Comparison of ENCODE assay signal across 22 cellular contexts in the genomic region with DNA sequence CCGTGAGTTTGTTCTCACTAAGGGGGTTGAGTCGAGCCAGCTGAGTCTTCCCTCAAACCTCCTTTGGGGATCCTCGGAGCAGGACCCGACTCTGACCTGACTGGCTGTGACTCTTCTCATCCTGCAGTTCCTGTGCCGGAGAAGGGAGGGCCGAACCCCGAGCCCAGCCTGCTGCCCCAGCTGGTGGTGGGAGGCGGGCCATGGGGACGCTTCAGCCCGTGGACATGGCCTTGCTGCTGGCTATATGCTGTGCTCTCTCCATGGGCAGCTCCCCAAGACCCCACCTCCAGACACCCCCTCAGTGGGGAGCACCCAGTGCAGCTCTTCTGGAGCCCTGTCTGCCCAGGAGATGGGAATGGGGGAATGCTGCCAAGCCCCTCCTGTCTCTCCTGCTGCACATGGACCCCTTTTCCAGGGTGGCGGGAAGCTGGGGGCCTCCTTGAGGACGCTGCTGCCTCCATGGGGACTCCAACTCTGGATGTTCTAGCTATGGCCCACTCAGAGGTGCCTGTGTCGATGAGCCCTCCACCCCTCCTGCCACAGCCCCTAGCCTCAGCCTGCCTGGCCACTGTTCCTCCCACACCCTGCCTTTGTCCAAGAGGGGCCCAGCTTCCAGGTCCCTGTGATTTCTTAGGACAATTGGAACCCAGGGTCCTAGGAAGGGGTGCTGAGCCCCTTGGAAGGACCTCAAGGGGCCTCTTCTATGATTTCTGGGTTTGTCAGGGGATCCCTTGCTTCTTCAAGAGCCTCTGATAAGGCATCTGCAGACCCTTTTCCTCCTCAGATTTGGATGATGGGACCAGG. TPM values are rescaled to one million over a fixed set of nuclear protein-coding genes. Genes with fewer than 3 reads are reported as not detected.
DNase-seq lines count a peak whose midpoint lies in the region; ATAC-seq and TF ChIP-seq lines count a peak whose summit lies in the region.
"Had no signal": no experiment of that assay in that cellular context is flagged by ENCODE, and none has a peak within 500 bp of the region (broad histone marks: within the 10 kb centered on the region; RNA-seq: fewer than 3 reads in every experiment).

No MANE protein-coding gene starts in this region.

- H3K14ac ChIP-seq in trophoblast cell (ENCODE audit: low read length), result no peak overlapping the region

- H2BK5ac ChIP-seq in trophoblast cell (ENCODE audit: low read depth, low read length, poor library complexity), result no peak overlapping the region

- no peaks in the 10 kb centered on the region for H3K9me3 Mint-ChIP-seq in T-helper 2 cell treated with Interferon-gamma antibody and Interleukin-4, amounts not matched to agents 5 μg/mL and 100 μg/mL, for 36 hours
- H3K9me3 Mint-ChIP-seq in naive thymus-derived CD4-positive, alpha-beta T cell, result no peaks in the 10 kb centered on the region
- H3K9me3 Mint-ChIP-seq: dendritic cell treated with granulocyte-macrophage colony-stimulating factor and Interleukin-4, amounts not matched to agents 40 ng/mL and 50 ng/mL, for 4 days had no signal

- no peak overlapping the region for H3K23ac ChIP-seq in trophoblast cell (ENCODE audit: low read length)

- no peak overlapping the region for H2AFZ ChIP-seq in trophoblast cell (ENCODE audit: insufficient read depth, low read length, poor library complexity)

- H3K27ac ChIP-seq in naive thymus-derived CD4-positive, alpha-beta T cell (ENCODE audit: low read depth, low read length), result no peak overlapping the region
- H3K27ac ChIP-seq in trophoblast cell (ENCODE audit: low read depth, low read length), result no peak overlapping the region
- H3K27ac ChIP-seq: BLaER1, brain microvascular endothelial cell, gastrocnemius medialis, SK-N-MC, spleen had no signal

- H2BK120ac ChIP-seq in trophoblast cell (ENCODE audit: insufficient read depth, low read length, poor library complexity), result no peak overlapping the region

- peak; percentile 25 for TF ChIP-seq POLR2A in GM18505 (IDR thresholded peaks at IDR 0.05; ENCODE audit: borderline replicate concordance, extremely low read depth, insufficient read depth, insufficient read length)

- H3K27ac Mint-ChIP-seq in T-helper 2 cell treated with Interferon-gamma antibody and Interleukin-4, amounts not matched to agents 5 μg/mL and 100 μg/mL, for 36 hours, result peak overlapping the region; percentile 31
- H3K27ac Mint-ChIP-seq in T-helper 17 cell, result peak overlapping the region; percentile 27
- H3K27ac Mint-ChIP-seq in naive thymus-derived CD4-positive, alpha-beta T cell, result peak overlapping the region in 5 of 9 donors; percentile 20 to 59 (median 52)
- H3K27ac Mint-ChIP-seq: dendritic cell treated with granulocyte-macrophage colony-stimulating factor and Interleukin-4, amounts not matched to agents 40 ng/mL and 50 ng/mL, for 4 days had no signal

- no peak overlapping the region for H3K4me2 ChIP-seq in trophoblast cell (ENCODE audit: low read length)

- H4K91ac ChIP-seq in trophoblast cell (ENCODE audit: low read depth, low read length), result no peak overlapping the region

- intact Hi-C loops in naive thymus-derived CD4-positive, alpha-beta T cell (cut with micrococcal nuclease), result no loop called here

- DNase-seq in T-helper 2 cell treated with Interferon-gamma antibody and Interleukin-4, amounts not matched to agents 5 μg/mL and 100 μg/mL, for 36 hours (ENCODE audit: low spot score), result no peak
- DNase-seq in T-helper 2 cell (no peak), T-helper 17 cell (no peak), trophoblast cell (no peak), C1 segment of cervical spinal cord (lab: John Stamatoyannopoulos, UW) (no peak)
- no peak for DNase-seq in naive thymus-derived CD4-positive, alpha-beta T cell
- DNase-seq: activated CD4-positive, alpha-beta T cell treated with anti-CD3 and anti-CD28 coated beads for 1 hour; brain microvascular endothelial cell; gastrocnemius medialis; Kasumi-1; left cardiac atrium; NCI-H1092; NCI-H2081 treated with DMSO at 0.1 percent for 48 hours; spleen had no signal

- H3K4me1 ChIP-seq in naive thymus-derived CD4-positive, alpha-beta T cell (ENCODE audit: control insufficient read depth in 2 of 2, insufficient read depth in 2 of 2, low read length in 2 of 2), result no peaks in the 10 kb centered on the region
- H3K4me1 ChIP-seq in trophoblast cell (ENCODE audit: control insufficient read depth in 1 of 2, insufficient read depth in 2 of 2, low read length in 2 of 2), result no peaks in the 10 kb centered on the region
- H3K4me1 ChIP-seq: gastrocnemius medialis had no signal

- no peaks in the 10 kb centered on the region for H3K79me1 ChIP-seq in trophoblast cell (ENCODE audit: low read length)

- H3K27me3 ChIP-seq in naive thymus-derived CD4-positive, alpha-beta T cell (ENCODE audit: control insufficient read depth in 2 of 2, insufficient read depth in 2 of 2, low read length in 2 of 2), result no peaks in the 10 kb centered on the region
- no peaks in the 10 kb centered on the region for H3K27me3 ChIP-seq in trophoblast cell (ENCODE audit: insufficient read depth, low read length)
- H3K27me3 ChIP-seq: BLaER1, brain microvascular endothelial cell, gastrocnemius medialis, spleen had no signal

- H3K4ac ChIP-seq in trophoblast cell (ENCODE audit: low read depth, low read length), result no peak overlapping the region

- peaks cover 0 to 43% (median 5%) of the 10 kb centered on the region in 3 experiments for H3K36me3 ChIP-seq in naive thymus-derived CD4-positive, alpha-beta T cell (ENCODE audit: control insufficient read depth in 2 of 3, insufficient read depth in 3 of 3, low read length in 3 of 3)
- peaks cover 23 to 29% of the 10 kb centered on the region in 2 experiments for H3K36me3 ChIP-seq in trophoblast cell (ENCODE audit: control insufficient read depth in 1 of 2, insufficient read depth in 2 of 2, low read length in 2 of 2)
- H3K36me3 ChIP-seq: gastrocnemius medialis had no signal

- H2BK12ac ChIP-seq in trophoblast cell (ENCODE audit: low read length), result no peak overlapping the region

- peaks cover 39% of the 10 kb centered on the region for H3K36me3 Mint-ChIP-seq in T-helper 2 cell treated with Interferon-gamma antibody and Interleukin-4, amounts not matched to agents 5 μg/mL and 100 μg/mL, for 36 hours (ENCODE audit: low read depth)
- H3K36me3 Mint-ChIP-seq in T-helper 17 cell (ENCODE audit: low read depth), result no peaks in the 10 kb centered on the region
- H3K36me3 Mint-ChIP-seq in naive thymus-derived CD4-positive, alpha-beta T cell, result peaks cover 0 to 8% (median 0%) of the 10 kb centered on the region in 5 donors

- POLR2A ChIA-PET in naive thymus-derived CD4-positive, alpha-beta T cell (lab: Charles Lee), result interaction anchor here (1.1 kb wide), 1 partner anchor 10 kb away, joined by 4 read pairs; no protein-coding TSS in a partner anchor

- H3K79me2 ChIP-seq in trophoblast cell (ENCODE audit: control insufficient read depth, insufficient read depth, low read length, poor library complexity), result no peaks in the 10 kb centered on the region

- no peak for ATAC-seq in GM18505 (IDR thresholded peaks at IDR 0.05; ENCODE audit: unreplicated experiment)
- no peak for ATAC-seq in T-helper 17 cell
- peak; percentile 5 for ATAC-seq in naive thymus-derived CD4-positive, alpha-beta T cell
- no peak for ATAC-seq in HG02588 (IDR thresholded peaks at IDR 0.05; ENCODE audit: unreplicated experiment)
- ATAC-seq: gastrocnemius medialis had no signal

- no peaks in the 10 kb centered on the region for H3K27me3 Mint-ChIP-seq in T-helper 2 cell treated with Interferon-gamma antibody and Interleukin-4, amounts not matched to agents 5 μg/mL and 100 μg/mL, for 36 hours (ENCODE audit: low read depth)
- no peaks in the 10 kb centered on the region for H3K27me3 Mint-ChIP-seq in T-helper 17 cell
- H3K27me3 Mint-ChIP-seq in naive thymus-derived CD4-positive, alpha-beta T cell, result no peaks in the 10 kb centered on the region
- H3K27me3 Mint-ChIP-seq: dendritic cell treated with granulocyte-macrophage colony-stimulating factor and Interleukin-4, amounts not matched to agents 40 ng/mL and 50 ng/mL, for 4 days had no signal

- H3K4me3 Mint-ChIP-seq in T-helper 2 cell treated with Interferon-gamma antibody and Interleukin-4, amounts not matched to agents 5 μg/mL and 100 μg/mL, for 36 hours, result no peak overlapping the region
- H3K4me3 Mint-ChIP-seq in T-helper 17 cell, result peak overlapping the region; percentile 52
- H3K4me3 Mint-ChIP-seq in naive thymus-derived CD4-positive, alpha-beta T cell, result no peak overlapping the region
- H3K4me3 Mint-ChIP-seq: dendritic cell treated with granulocyte-macrophage colony-stimulating factor and Interleukin-4, amounts not matched to agents 40 ng/mL and 50 ng/mL, for 4 days had no signal

- no CpG with 5 or more reads among the region's 13 CpGs for WGBS in trophoblast cell (ENCODE audit: extremely low coverage, insufficient coverage, insufficient read length)

- no peak overlapping the region for H3K4me3 ChIP-seq in naive thymus-derived CD4-positive, alpha-beta T cell (ENCODE audit: low read length)
- H3K4me3 ChIP-seq in trophoblast cell (ENCODE audit: low read depth, low read length), result no peak overlapping the region
- H3K4me3 ChIP-seq: BLaER1, gastrocnemius medialis, SK-N-MC, spleen had no signal

- H3K9me3 ChIP-seq in T-helper 17 cell (ENCODE audit: control insufficient read depth, low read length, poor library complexity, severe bottlenecking) (no peaks in the 10 kb centered on the region), trophoblast cell (ENCODE audit: insufficient read depth, low read depth, low read length) (no peaks in the 10 kb centered on the region)
- H3K9me3 ChIP-seq in naive thymus-derived CD4-positive, alpha-beta T cell (ENCODE audit: control insufficient read depth in 2 of 3, low read length in 3 of 3), result no peaks in the 10 kb centered on the region
- H3K9me3 ChIP-seq: BLaER1, gastrocnemius medialis, spleen had no signal

- no peak overlapping the region for H4K8ac ChIP-seq in trophoblast cell (ENCODE audit: low read depth, low read length)

- H2AK5ac ChIP-seq in trophoblast cell (ENCODE audit: low read length), result no peak overlapping the region

- no peak overlapping the region for H3K9ac ChIP-seq in trophoblast cell (ENCODE audit: low read length)
- H3K9ac ChIP-seq: BLaER1 had no signal

- no peak overlapping the region for H3K18ac ChIP-seq in trophoblast cell (ENCODE audit: low read length)

- H4K12ac ChIP-seq in trophoblast cell (ENCODE audit: low read depth, low read length), result no peak overlapping the region

- H3K4me1 Mint-ChIP-seq in T-helper 2 cell treated with Interferon-gamma antibody and Interleukin-4, amounts not matched to agents 5 μg/mL and 100 μg/mL, for 36 hours (ENCODE audit: low read depth), result peaks cover 7% of the 10 kb centered on the region
- H3K4me1 Mint-ChIP-seq in T-helper 17 cell, result peaks cover 22% of the 10 kb centered on the region
- peaks cover 9 to 20% (median 15%) of the 10 kb centered on the region in 7 donors for H3K4me1 Mint-ChIP-seq in naive thymus-derived CD4-positive, alpha-beta T cell

- CTCF ChIA-PET in naive thymus-derived CD4-positive, alpha-beta T cell (lab: Charles Lee), result no interaction called here

RNA-seq across cellular contexts. Expression of gene C15orf39, which starts 12.8 kb away (rescaled TPM):
- total RNA-seq in T-helper 17 cell, result 10 to 100 TPM; 30.7 to 45.6 TPM
- total RNA-seq in naive thymus-derived CD4-positive, alpha-beta T cell, result 100 to 1,000 TPM in 1 of 5 experiments, 10 to 100 TPM in 4; 30.9 to 124 (median 50.5) TPM
- 1 to 10 TPM; 2.1 to 6.1 TPM for polyA plus RNA-seq in naive thymus-derived CD4-positive, alpha-beta T cell
- polyA plus RNA-seq in trophoblast cell (2013), result 9.6 and 9.8 TPM in 2 replicates
- polyA plus RNA-seq: neural cell had no signal

RNA-seq across cellular contexts. Expression of gene GOLGA6C, which starts 43.6 kb away (rescaled TPM):
- total RNA-seq in T-helper 17 cell, result not detected
- not detected for total RNA-seq in naive thymus-derived CD4-positive, alpha-beta T cell
- polyA plus RNA-seq in naive thymus-derived CD4-positive, alpha-beta T cell, result not detected
- polyA plus RNA-seq in trophoblast cell (2013), result 0.03 and 0.06 TPM in 2 replicates
- total RNA-seq: epithelial cell of proximal tubule, left cardiac atrium, pulmonary artery endothelial cell, spleen had no signal
- polyA plus RNA-seq: neural cell, spleen had no signal
